8 cellular contexts compared by ENCODE assay signal in genomic region chr22:21650823-21651520, GRCh38. TPM values are rescaled to one million over a fixed set of nuclear protein-coding genes. Genes with fewer than 3 reads are reported as not detected.
DNase-seq lines count a peak whose midpoint lies in the region; ATAC-seq and TF ChIP-seq lines count a peak whose summit lies in the region.

No MANE protein-coding gene starts in this region.

- no peaks in the 10 kb centered on the region for H3K27me3 Mint-ChIP-seq in WTC11 (ENCODE audit: low read depth)

- no peak for DNase-seq in AG04449 (ENCODE audit: low read depth, low spot score)
- no peak for DNase-seq in HAP-1 (ENCODE audit: low spot score in 2 of 2)
- DNase-seq in WTC11 (ENCODE audit: low spot score) = no peak
- no peak for DNase-seq in effector CD4-positive, alpha-beta T cell
- DNase-seq in pons (ENCODE audit: low spot score) = no peak
- DNase-seq in ureter (ENCODE audit: low spot score) = no peak

- in situ Hi-C loops in HAP-1 (cut with MboI; ENCODE audit: low sequenced_read_pairs) = no loop called here

- H3K9me3 Mint-ChIP-seq in WTC11 = no peaks in the 10 kb centered on the region

- peaks cover 50% of the 10 kb centered on the region for H3K36me3 ChIP-seq in HAP-1 (replicated peaks)

- peak overlapping the region; percentile 93 for H3K4me3 ChIP-seq in AG04449 (ENCODE audit: low read depth, low read length)
- peak overlapping the region; percentile 85 for H3K4me3 ChIP-seq in HAP-1
- H3K4me3 ChIP-seq in iPS-18c (ENCODE audit: insufficient read depth, low read depth, low read length) = peak overlapping the region; percentile 91

- H3K27me3 ChIP-seq in HAP-1 (ENCODE audit: low read depth) = no peaks in the 10 kb centered on the region

- H3K4me3 Mint-ChIP-seq in WTC11 = peak overlapping the region; percentile 92

- POLR2A ChIA-PET in AG04449 (lab: Yijun Ruan, JAX) = no interaction called here
- POLR2A ChIA-PET in WTC11 (lab: Charles Lee) = interaction anchor here (2.6 kb wide), 1 partner anchor 9 kb away, joined by 11 read pairs; the partner anchor contains the start of gene SDF2L1

- peaks cover 14% of the 10 kb centered on the region for H3K4me1 ChIP-seq in HAP-1

- ATAC-seq in WTC11 (0 out of 2 replicates have a peak, but pooled peaks have one; percentile 1), HG03108 (IDR thresholded peaks at IDR 0.05; ENCODE audit: unreplicated experiment) (no peak)

- peak overlapping the region; percentile 95 for H3K27ac Mint-ChIP-seq in WTC11

- H3K36me3 Mint-ChIP-seq in WTC11 = peaks cover 30% of the 10 kb centered on the region

- CTCF ChIA-PET in AG04449 (lab: Yijun Ruan, JAX) (interaction anchor here (1.1 to 5.0 kb wide), 2 partner anchors 9 to 20 kb away, joined by 6 to 39 read pairs; partner anchors contain the start of gene SDF2L1), WTC11 (lab: Charles Lee) (interaction anchor here (1.0 to 4.3 kb wide), 6 partner anchors 9 to 288 kb away, joined by 3 to 40 read pairs (median 4); partner anchors contain the start of genes SDF2L1 and YDJC)

- TF ChIP-seq CTCF in AG04449 (IDR thresholded peaks at IDR 0.05; ENCODE audit: insufficient read depth, low read length, missing control alignments) (no peak), WTC11 (IDR thresholded peaks at IDR 0.05) (no peak)

- H3K4me1 Mint-ChIP-seq in WTC11 = peaks cover 24% of the 10 kb centered on the region

- H3K9me3 ChIP-seq in HAP-1 (no peaks in the 10 kb centered on the region), iPS-18c (ENCODE audit: control insufficient read depth, insufficient read depth, low read length) (no peaks in the 10 kb centered on the region)

TF ChIP-seq in WTC11, 78 proteins besides CTCF, POLR2A, EP300 and RAD21:
- TF ChIP-seq HMGA2 (CRISPR knock-in tag; IDR thresholded peaks at IDR 0.05) (no peak), SP1 (CRISPR knock-in tag; conservative IDR thresholded peaks at IDR 0.05) (0 out of 2 replicates have a peak, but pooled peaks have one; percentile 8)

RNA-seq across cellular contexts. Expression of gene SDF2L1, which starts 8.9 kb away (rescaled TPM):
- total RNA-seq in WTC11 (2021) = 52.2 to 73.6 TPM (median 57.0 TPM) in 3 replicates
- 28.1 TPM for total RNA-seq in ureter

RNA-seq across cellular contexts. Expression of gene PPIL2, which starts 14.8 kb away (rescaled TPM):
- total RNA-seq in WTC11 (2021) (35.6 to 47.5 TPM (median 37.4 TPM) in 3 replicates), ureter (62.9 TPM)

RNA-seq across cellular contexts. Expression of gene CCDC116, which starts 18.4 kb away (rescaled TPM):
- 0.14 to 0.57 TPM (median 0.27 TPM) in 3 replicates for total RNA-seq in WTC11 (2021)
- total RNA-seq in ureter = 0.57 TPM

RNA-seq across cellular contexts. Expression of gene YDJC, which starts 21.1 kb away (rescaled TPM):
- 39.1 to 42.1 TPM (median 39.8 TPM) in 3 replicates for total RNA-seq in WTC11 (2021)
- 27.2 TPM for total RNA-seq in ureter
